1 cellular context compared by ENCODE assay signal in genomic region chr2:173965372-173966025, GRCh38.
A peak's percentile ranks its signal among the peaks of the same experiment; 100 is the strongest.
TF ChIP-seq lines count a peak whose summit lies in the region.

Gene SP3, minus strand, starts transcription at chr2:173965373. Its CDS starts 202 bp downstream, at chr2:173965171.

TF ChIP-seq in HepG2, 621 proteins besides CTCF, POLR2A, EP300 and RAD21 (continued from another document and continues in another):
- TF ChIP-seq ZBTB46 (CRISPR knock-in tag; IDR thresholded peaks at IDR 0.05; ENCODE audit: borderline replicate concordance) = peak; percentile 98
- TF ChIP-seq KLF11 (CRISPR knock-in tag; IDR thresholded peaks at IDR 0.05) = peak; percentile 86; the same call in 1 of the 2 replicates
- peak in 1 of 2 experiments; percentile 71; a peak in 1 of 4 replicates for TF ChIP-seq REST (IDR thresholded peaks at IDR 0.05; ENCODE audit: borderline replicate concordance in 1 of 2, low read depth in 1 of 2, low read length in 2 of 2)
- TF ChIP-seq ZNF816 (CRISPR knock-in tag; IDR thresholded peaks at IDR 0.05; ENCODE audit: borderline replicate concordance) = peak; percentile 50; the same call in 1 of the 2 replicates
- no peak for TF ChIP-seq NFKBIZ (CRISPR knock-in tag; IDR thresholded peaks at IDR 0.05)
- TF ChIP-seq ZBTB40 (IDR thresholded peaks at IDR 0.05) = peak; percentile 76
- peak; percentile 94 for TF ChIP-seq ZBTB40 (CRISPR knock-in tag; IDR thresholded peaks at IDR 0.05)
- peak; percentile 73 for TF ChIP-seq ERF (CRISPR knock-in tag; IDR thresholded peaks at IDR 0.05)
- no peak for TF ChIP-seq BHLHE40 (IDR thresholded peaks at IDR 0.05; ENCODE audit: low read length)
- TF ChIP-seq MXI1 (IDR thresholded peaks at IDR 0.05; ENCODE audit: borderline replicate concordance, low read depth, low read length) = peak; percentile 52; the same call in 2 of the 3 replicates
- TF ChIP-seq ZC3H13 (CRISPR knock-in tag; IDR thresholded peaks at IDR 0.05) = peak; percentile 90
- TF ChIP-seq ZNF407 (CRISPR knock-in tag; IDR thresholded peaks at IDR 0.05; ENCODE audit: not compliant biosample characterization) = peak; percentile 75
- no peak; the same call in 1 of the 2 replicates for TF ChIP-seq TFE3 (CRISPR knock-in tag; IDR thresholded peaks at IDR 0.05)
- peak; percentile 23; the same call in 1 of the 2 replicates for TF ChIP-seq HDAC2 (CRISPR knock-in tag; IDR thresholded peaks at IDR 0.05)
- TF ChIP-seq ZNF512 (CRISPR knock-in tag; IDR thresholded peaks at IDR 0.05) = no peak
- TF ChIP-seq ATF6 (CRISPR knock-in tag; conservative IDR thresholded peaks at IDR 0.05) = no peak
- TF ChIP-seq ZNF577 (CRISPR knock-in tag; IDR thresholded peaks at IDR 0.05; ENCODE audit: borderline replicate concordance, low read depth) = no peak
- TF ChIP-seq ZNF629 (CRISPR knock-in tag; conservative IDR thresholded peaks at IDR 0.05) = peak; percentile 33; the same call in 1 of the 2 replicates
- TF ChIP-seq ATF1 (CRISPR knock-in tag; IDR thresholded peaks at IDR 0.05) = no peak; the same call in 1 of the 2 replicates
